In genomic region chr13:51246005-51246404, GRCh38 we compare ENCODE assay signal across 22 cellular contexts. TPM values are rescaled to one million over a fixed set of nuclear protein-coding genes. Genes with fewer than 3 reads are reported as not detected.
DNase-seq lines count a peak whose midpoint lies in the region; ATAC-seq, FAIRE-seq and TF ChIP-seq lines count a peak whose summit lies in the region.
"Had no signal": no experiment of that assay in that cellular context is flagged by ENCODE, and none has a peak within 500 bp of the region (broad histone marks: within the 10 kb centered on the region; RNA-seq: fewer than 3 reads in every experiment).

No MANE protein-coding gene starts in this region.

- FAIRE-seq in urothelium cell line (lab: Jason Lieb, UNC), result no peak
- FAIRE-seq: A204.1, bronchial epithelial cell, islet of Langerhans had no signal

- H3K4me3 ChIP-seq in tibial nerve, result no peak overlapping the region
- H3K4me3 ChIP-seq: lung had no signal

- H3K36me3 ChIP-seq in tibial nerve, result no peaks in the 10 kb centered on the region

- no peak for TF ChIP-seq POLR2A in tibial nerve (IDR thresholded peaks at IDR 0.05)

- intact Hi-C loops in Right ventricle myocardium inferior (cut with DNase I), result loop anchor here (2.0 to 5.0 kb wide), 2 partner anchors 15 to 36 kb away; no protein-coding TSS in a partner anchor
- intact Hi-C loops in left cardiac atrium (cut with DNase I), result no loop called here

- H3K27me3 ChIP-seq in layer of hippocampus (ENCODE audit: control insufficient read depth, insufficient read depth, low read length) (no peaks in the 10 kb centered on the region), tibial nerve (no peaks in the 10 kb centered on the region)

- no peak for TF ChIP-seq CTCF in tibial nerve (IDR thresholded peaks at IDR 0.05)

- no peak for TF ChIP-seq EP300 in tibial nerve (IDR thresholded peaks at IDR 0.05)

- WGBS in tibial nerve, 2 donors, result 51 to 61% methylated on average over 4 of the region's 4 CpGs

- ATAC-seq in Right ventricle myocardium inferior (peak; percentile 32), left cardiac atrium (no peak), GM21360 (IDR thresholded peaks at IDR 0.05; ENCODE audit: unreplicated experiment) (no peak)
- ATAC-seq: activated CD8-positive, alpha-beta T cell treated with anti-CD3 and anti-CD28 coated beads, Interleukin-2, amount 10 ng/mL, durations not matched to agents 7 days and 5 days; stimulated activated naive CD8-positive, alpha-beta T cell treated with anti-CD3 and anti-CD28 coated beads, Interleukin-15, Interleukin-2, amounts not matched to agents 100 U/mL and 50 U/mL, for 24 hours had no signal

- H3K27ac ChIP-seq in cingulate gyrus (ENCODE audit: low read depth, low read length) (peak overlapping the region; percentile 99), layer of hippocampus (ENCODE audit: low read depth, low read length) (peak overlapping the region; percentile 98), tibial nerve (peak overlapping the region in 3 of 4 donors; percentile 60 to 75 (median 74))
- H3K27ac ChIP-seq: KMS-11 had no signal

- H3K4me1 ChIP-seq in tibial nerve, result peaks cover 0 to 40% (median 8%) of the 10 kb centered on the region in 4 donors

- H3K9me3 ChIP-seq in tibial nerve, result no peaks in the 10 kb centered on the region

- no peak for DNase-seq in Right ventricle myocardium inferior (ENCODE audit: missing footprints)
- DNase-seq in left cardiac atrium, result no peak
- DNase-seq in tibial nerve (ENCODE audit: low spot score in 2 of 2), result no peak
- no peak for DNase-seq in OCI-M2 (lab: John Stamatoyannopoulos, UW; ENCODE audit: unreplicated experiment)
- no peak for DNase-seq in urothelium cell line (ENCODE audit: low spot score)
- DNase-seq: activated CD4-positive, alpha-beta T cell treated with anti-CD3 and anti-CD28 coated beads for 1 hour; activated CD8-positive, alpha-beta T cell treated with anti-CD3 and anti-CD28 coated beads, Interleukin-2, amount 10 ng/mL, durations not matched to agents 7 days and 5 days; activated gamma-delta T cell treated with Interleukin-2 at 50 U/mL for 16 hours; dermis blood vessel endothelial cell; NCI-H2029; NCI-H510A; stimulated activated CD4-positive, alpha-beta T cell treated with anti-CD3 and anti-CD28 coated beads, Interleukin-12 subunit alpha, Interleukin-12 subunit beta, amount 100 ng/mL, for 4 hours; stimulated activated CD4-positive, alpha-beta T cell treated with anti-CD3 and anti-CD28 coated beads, Interleukin-4, amount 100 ng/mL, for 4 hours; stimulated activated naive CD8-positive, alpha-beta T cell treated with anti-CD3 and anti-CD28 coated beads, Interleukin-15, Interleukin-2, amounts not matched to agents 100 U/mL and 50 U/mL, for 24 hours had no signal

RNA-seq across cellular contexts. Expression of gene FAM124A, which starts 23.8 kb away (rescaled TPM):
- 12.1 TPM for total RNA-seq in Right ventricle myocardium inferior
- 1 to 10 TPM; 5.9 to 10.0 TPM for total RNA-seq in left cardiac atrium
- total RNA-seq in tibial nerve, result 10 to 100 TPM; 12.8 to 30.9 (median 21.8) TPM
- total RNA-seq: activated CD8-positive, alpha-beta T cell treated with anti-CD3 and anti-CD28 coated beads, Interleukin-2, amount 10 ng/mL, durations not matched to agents 7 days and 5 days; bronchial epithelial cell had no signal
